Comparison of ENCODE assay signal across 9 cellular contexts in the genomic region with DNA sequence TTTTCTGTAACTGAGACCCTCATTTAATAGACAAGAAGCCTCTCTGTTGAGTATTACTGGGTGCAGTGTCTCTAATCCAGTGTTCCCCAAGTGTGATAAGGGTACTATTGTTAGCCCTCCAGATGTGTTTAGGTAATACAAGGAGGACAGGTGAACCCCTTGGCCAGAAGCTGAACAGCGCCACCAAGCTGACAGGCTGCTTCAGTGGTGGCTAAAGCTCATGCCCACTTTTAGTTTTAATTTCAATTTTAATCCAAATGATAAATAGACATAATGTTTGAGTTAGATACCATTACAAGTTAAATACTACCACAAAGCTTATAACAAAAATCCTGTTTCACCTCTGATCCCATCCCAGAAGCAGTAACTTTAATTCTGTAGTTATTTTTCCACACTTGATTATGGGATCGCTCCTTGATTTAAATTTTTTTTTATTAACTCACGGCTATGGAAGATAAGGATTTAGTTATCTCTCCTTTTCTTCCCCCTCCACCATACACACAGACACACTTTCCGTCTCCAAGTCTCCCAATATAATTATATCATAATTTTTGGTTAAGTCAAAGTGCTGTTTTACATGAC. TPM values are rescaled to one million over a fixed set of nuclear protein-coding genes. Genes with fewer than 3 reads are reported as not detected.
DNase-seq lines count a peak whose midpoint lies in the region; ATAC-seq, FAIRE-seq and TF ChIP-seq lines count a peak whose summit lies in the region.
"Had no signal": no experiment of that assay in that cellular context is flagged by ENCODE, and none has a peak within 500 bp of the region (broad histone marks: within the 10 kb centered on the region; RNA-seq: fewer than 3 reads in every experiment).

No MANE protein-coding gene starts in this region.

- H3K27me3 ChIP-seq in Loucy (ENCODE audit: insufficient read depth, low read length, poor library complexity, severe bottlenecking) (no peaks in the 10 kb centered on the region), astrocyte (ENCODE audit: insufficient read depth, low read length) (peaks cover 25% of the 10 kb centered on the region)

- H3F3A ChIP-seq in Loucy (ENCODE audit: low read depth) = no peaks in the 10 kb centered on the region

- no peaks in the 10 kb centered on the region for H3K9me3 Mint-ChIP-seq in astrocyte (ENCODE audit: unreplicated experiment)
- H3K9me3 Mint-ChIP-seq in nephron = no peaks in the 10 kb centered on the region
- H3K9me3 Mint-ChIP-seq in stimulated activated memory B cell treated with anti-CD40 and anti-IgM and Interleukin-4, amounts not matched to agents 10 μg/mL and 1 μg/mL and 100 μg/mL, for 72 hours = no peaks in the 10 kb centered on the region

- H3K4me3 Mint-ChIP-seq in astrocyte (ENCODE audit: unreplicated experiment) (no peak overlapping the region), nephron (no peak overlapping the region)
- H3K4me3 Mint-ChIP-seq in stimulated activated memory B cell treated with anti-CD40 and anti-IgM and Interleukin-4, amounts not matched to agents 10 μg/mL and 1 μg/mL and 100 μg/mL, for 72 hours = no peak overlapping the region

- DNase-seq in DMS 273 (lab: John Stamatoyannopoulos, UW; ENCODE audit: unreplicated experiment) = peak; percentile 30
- no peak for DNase-seq in DMS 273 treated with DMSO at 0.1 percent for 48 hours (lab: John Stamatoyannopoulos, UW)
- DNase-seq in astrocyte (ENCODE audit: low read depth) = no peak

- TF ChIP-seq CTCF in Loucy (conservative IDR thresholded peaks at IDR 0.05; ENCODE audit: low read length) = peak; percentile 93
- peak; percentile 40 for TF ChIP-seq CTCF in astrocyte (IDR thresholded peaks at IDR 0.05; ENCODE audit: insufficient read depth, low read depth, low read length)
- TF ChIP-seq CTCF in nephron (IDR thresholded peaks at IDR 0.05; ENCODE audit: unreplicated experiment in 3 of 3) = peak; percentile 26 to 62 (median 41)

- H3K27ac ChIP-seq in astrocyte (ENCODE audit: low read depth, low read length) = no peak overlapping the region

- H3K4me3 ChIP-seq in Loucy (ENCODE audit: low read length, poor library complexity, severe bottlenecking) = no peak overlapping the region
- H3K4me3 ChIP-seq in astrocyte (ENCODE audit: insufficient read depth, low read depth, low read length) = no peak overlapping the region

- H3K79me2 ChIP-seq in Loucy (ENCODE audit: insufficient read depth, low read length) (no peaks in the 10 kb centered on the region), astrocyte (ENCODE audit: insufficient read depth, low read length) (no peaks in the 10 kb centered on the region)

- FAIRE-seq in astrocyte (lab: Jason Lieb, UNC) = no peak
- FAIRE-seq: A204.1 had no signal

- H3K4me2 ChIP-seq in Loucy (ENCODE audit: low read depth, low read length, poor library complexity, severe bottlenecking) (no peak overlapping the region), astrocyte (ENCODE audit: low read length) (no peak overlapping the region)

- H3K4me1 ChIP-seq in Loucy (ENCODE audit: insufficient read depth, low read length, poor library complexity, severe bottlenecking) (no peaks in the 10 kb centered on the region), astrocyte (ENCODE audit: insufficient read depth, low read length) (no peaks in the 10 kb centered on the region)

- H3K4me1 Mint-ChIP-seq in astrocyte (ENCODE audit: low read depth, unreplicated experiment) (no peaks in the 10 kb centered on the region), nephron (no peaks in the 10 kb centered on the region)
- peaks cover 12% of the 10 kb centered on the region for H3K4me1 Mint-ChIP-seq in stimulated activated memory B cell treated with anti-CD40 and anti-IgM and Interleukin-4, amounts not matched to agents 10 μg/mL and 1 μg/mL and 100 μg/mL, for 72 hours

- H3K36me3 ChIP-seq in Loucy (ENCODE audit: insufficient read depth, low read length) (no peaks in the 10 kb centered on the region), astrocyte (ENCODE audit: insufficient read depth, low read length) (no peaks in the 10 kb centered on the region)

- H4K20me1 ChIP-seq in Loucy (ENCODE audit: insufficient read depth, low read length, poor library complexity, severe bottlenecking) (no peaks in the 10 kb centered on the region), astrocyte (ENCODE audit: insufficient read depth, low read length) (no peaks in the 10 kb centered on the region)

- H2AFZ ChIP-seq in Loucy (ENCODE audit: low read length) (no peak overlapping the region), astrocyte (ENCODE audit: low read depth, low read length) (no peak overlapping the region)

- no peak overlapping the region for H3K9ac ChIP-seq in Loucy (ENCODE audit: low read depth, low read length, poor library complexity, severe bottlenecking)
- no peak overlapping the region for H3K9ac ChIP-seq in astrocyte (ENCODE audit: low read length)

- H3K9me2 ChIP-seq in Loucy (replicated peaks; ENCODE audit: low read depth, low read length) = no peaks in the 10 kb centered on the region

- H3K27ac Mint-ChIP-seq in astrocyte (ENCODE audit: unreplicated experiment) (no peak overlapping the region), nephron (no peak overlapping the region)
- no peak overlapping the region for H3K27ac Mint-ChIP-seq in stimulated activated memory B cell treated with anti-CD40 and anti-IgM and Interleukin-4, amounts not matched to agents 10 μg/mL and 1 μg/mL and 100 μg/mL, for 72 hours

- H3K27me3 Mint-ChIP-seq in astrocyte (ENCODE audit: low read depth, unreplicated experiment) (peaks cover 23% of the 10 kb centered on the region), nephron (ENCODE audit: low read depth) (peaks cover 60% of the 10 kb centered on the region)
- peaks cover 52% of the 10 kb centered on the region for H3K27me3 Mint-ChIP-seq in stimulated activated memory B cell treated with anti-CD40 and anti-IgM and Interleukin-4, amounts not matched to agents 10 μg/mL and 1 μg/mL and 100 μg/mL, for 72 hours

- H3K9me3 ChIP-seq in Loucy (ENCODE audit: insufficient read depth, low read depth, low read length) (no peaks in the 10 kb centered on the region), astrocyte (ENCODE audit: insufficient read depth, low read depth, low read length) (no peaks in the 10 kb centered on the region)

- H3K36me3 Mint-ChIP-seq in astrocyte (ENCODE audit: low read depth, unreplicated experiment) = no peaks in the 10 kb centered on the region
- no peaks in the 10 kb centered on the region for H3K36me3 Mint-ChIP-seq in nephron (ENCODE audit: low read depth)
- no peaks in the 10 kb centered on the region for H3K36me3 Mint-ChIP-seq in stimulated activated memory B cell treated with anti-CD40 and anti-IgM and Interleukin-4, amounts not matched to agents 10 μg/mL and 1 μg/mL and 100 μg/mL, for 72 hours

- ATAC-seq in GM21381 (IDR thresholded peaks at IDR 0.05; ENCODE audit: unreplicated experiment) (no peak), GM18868 (IDR thresholded peaks at IDR 0.05; ENCODE audit: unreplicated experiment) (no peak)
- ATAC-seq in stimulated activated memory B cell treated with anti-CD40 and anti-IgM and Interleukin-4, amounts not matched to agents 10 μg/mL and 1 μg/mL and 100 μg/mL, for 72 hours = no peak

RNA-seq across cellular contexts. Expression of a gene that starts 8.3 kb away (rescaled TPM):
- total RNA-seq in astrocyte = 18.1 and 18.6 TPM in 2 replicates

Comparison
In these comparisons a context has a peak if more than half of its experiments do, and no peak if none do; other contexts are left out.
1. CTCF ChIP-seq: peak in every context shown above with its lines; median percentile 93 in Loucy; 41 in nephron; 40 in astrocyte.